In the genomic region with DNA sequence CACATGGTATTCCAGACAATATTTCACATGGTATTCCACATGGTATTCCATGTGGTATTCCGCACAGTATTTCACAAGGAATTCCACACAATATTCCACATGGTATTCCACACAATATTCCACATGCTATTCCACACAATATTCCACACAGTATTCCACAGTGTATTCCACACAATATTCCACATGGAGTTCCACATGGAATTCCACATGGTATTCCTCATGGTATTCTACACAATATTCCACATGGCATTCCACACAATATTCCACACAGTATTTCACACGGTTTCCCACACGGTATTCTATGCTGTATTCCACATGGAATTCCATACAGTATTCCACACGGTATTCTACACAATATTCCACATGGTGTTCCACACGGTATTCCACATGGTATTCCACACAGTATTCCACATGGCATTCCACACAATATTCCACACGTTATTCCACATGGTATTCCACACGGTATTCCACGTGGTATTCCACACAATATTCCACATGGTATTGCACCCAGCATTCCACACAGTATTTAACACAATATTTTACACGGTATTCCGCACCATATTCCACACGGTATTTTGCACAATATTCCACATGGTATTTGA, we compare ENCODE assay signal across 1 cellular context.
A peak's percentile ranks its signal among the peaks of the same experiment; 100 is the strongest.
TF ChIP-seq lines count a peak whose summit lies in the region.

No MANE protein-coding gene starts in this region.

TF ChIP-seq in K562, 482 proteins besides CTCF, POLR2A, EP300 and RAD21:
- TF ChIP-seq, protein P1, sequence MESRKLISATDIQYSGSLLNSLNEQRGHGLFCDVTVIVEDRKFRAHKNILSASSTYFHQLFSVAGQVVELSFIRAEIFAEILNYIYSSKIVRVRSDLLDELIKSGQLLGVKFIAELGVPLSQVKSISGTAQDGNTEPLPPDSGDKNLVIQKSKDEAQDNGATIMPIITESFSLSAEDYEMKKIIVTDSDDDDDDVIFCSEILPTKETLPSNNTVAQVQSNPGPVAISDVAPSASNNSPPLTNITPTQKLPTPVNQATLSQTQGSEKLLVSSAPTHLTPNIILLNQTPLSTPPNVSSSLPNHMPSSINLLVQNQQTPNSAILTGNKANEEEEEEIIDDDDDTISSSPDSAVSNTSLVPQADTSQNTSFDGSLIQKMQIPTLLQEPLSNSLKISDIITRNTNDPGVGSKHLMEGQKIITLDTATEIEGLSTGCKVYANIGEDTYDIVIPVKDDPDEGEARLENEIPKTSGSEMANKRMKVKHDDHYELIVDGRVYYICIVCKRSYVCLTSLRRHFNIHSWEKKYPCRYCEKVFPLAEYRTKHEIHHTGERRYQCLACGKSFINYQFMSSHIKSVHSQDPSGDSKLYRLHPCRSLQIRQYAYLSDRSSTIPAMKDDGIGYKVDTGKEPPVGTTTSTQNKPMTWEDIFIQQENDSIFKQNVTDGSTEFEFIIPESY (CRISPR knock-in tag; IDR thresholded peaks at IDR 0.05): 0 out of 2 replicates have a peak, but pooled peaks have one; percentile 30
- TF ChIP-seq SRSF7 (optimal IDR thresholded peaks at IDR 0.05; ENCODE audit: low read depth, low read length) (no peak), SRSF1 (IDR thresholded peaks at IDR 0.05; ENCODE audit: low read depth, low read length) (no peak)
